In the genomic region with DNA sequence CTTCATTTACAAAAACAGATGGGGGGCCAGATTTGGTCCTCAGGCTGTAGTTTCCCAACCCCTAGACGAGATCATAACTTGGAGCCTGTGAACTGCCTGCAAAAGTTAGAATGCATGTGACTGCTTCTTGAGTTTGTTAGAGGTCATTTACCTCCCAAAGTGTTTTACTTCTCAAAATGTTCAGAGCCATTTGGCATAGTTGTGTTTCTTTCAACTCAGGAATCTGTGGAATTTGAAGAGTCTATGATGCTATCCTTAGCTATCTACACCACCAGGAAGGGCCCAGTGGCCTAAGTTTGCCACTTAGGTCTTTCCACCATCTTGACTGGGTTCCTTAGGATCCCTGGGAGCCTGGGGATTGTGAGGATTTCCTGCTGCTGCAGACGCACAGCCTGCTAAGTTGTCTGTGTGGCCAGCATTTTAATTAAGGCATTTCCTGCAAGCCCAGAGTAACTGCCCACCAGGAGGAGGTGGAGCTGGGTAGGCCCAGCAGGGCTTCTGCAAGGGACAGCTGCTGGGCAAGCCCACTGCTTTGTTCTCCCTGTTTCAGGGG, we compare ENCODE assay signal across 12 cellular contexts. TPM values are rescaled to one million over a fixed set of nuclear protein-coding genes. Genes with fewer than 3 reads are reported as not detected.
DNase-seq lines count a peak whose midpoint lies in the region; ATAC-seq and TF ChIP-seq lines count a peak whose summit lies in the region.
"Had no signal": no experiment of that assay in that cellular context is flagged by ENCODE, and none has a peak within 500 bp of the region (broad histone marks: within the 10 kb centered on the region; RNA-seq: fewer than 3 reads in every experiment).

No MANE protein-coding gene starts in this region.

- no peak for TF ChIP-seq CTCF in endothelial cell (IDR thresholded peaks at IDR 0.05; ENCODE audit: unreplicated experiment)
- TF ChIP-seq CTCF in nephron (IDR thresholded peaks at IDR 0.05; ENCODE audit: unreplicated experiment in 3 of 3), result no peak

- peak overlapping the region; percentile 85 for H3K27ac Mint-ChIP-seq in endothelial cell (ENCODE audit: unreplicated experiment)
- H3K27ac Mint-ChIP-seq in nephron, result peak overlapping the region; percentile 82 to 96 (median 89)
- H3K27ac Mint-ChIP-seq in activated T-helper 17 cell treated with anti-CD3 and anti-CD28 coated beads, Interleukin-2, amount 50 U/mL, for 72 hours, result no peak overlapping the region

- peaks cover 25% of the 10 kb centered on the region for H3K4me1 Mint-ChIP-seq in endothelial cell (ENCODE audit: unreplicated experiment)
- H3K4me1 Mint-ChIP-seq in nephron, result peaks cover 30% of the 10 kb centered on the region
- peaks cover 15% of the 10 kb centered on the region for H3K4me1 Mint-ChIP-seq in activated T-helper 17 cell treated with anti-CD3 and anti-CD28 coated beads, Interleukin-2, amount 50 U/mL, for 72 hours

- H3K9me3 Mint-ChIP-seq in endothelial cell (ENCODE audit: unreplicated experiment), result no peaks in the 10 kb centered on the region
- no peaks in the 10 kb centered on the region for H3K9me3 Mint-ChIP-seq in nephron
- H3K9me3 Mint-ChIP-seq in activated T-helper 17 cell treated with anti-CD3 and anti-CD28 coated beads, Interleukin-2, amount 50 U/mL, for 72 hours, result no peaks in the 10 kb centered on the region
- H3K9me3 Mint-ChIP-seq: CD4-positive, CD25-positive, alpha-beta regulatory T cell had no signal

- H3K27me3 Mint-ChIP-seq in endothelial cell (ENCODE audit: unreplicated experiment) (no peaks in the 10 kb centered on the region), nephron (ENCODE audit: low read depth) (no peaks in the 10 kb centered on the region)
- no peaks in the 10 kb centered on the region for H3K27me3 Mint-ChIP-seq in activated T-helper 17 cell treated with anti-CD3 and anti-CD28 coated beads, Interleukin-2, amount 50 U/mL, for 72 hours
- H3K27me3 Mint-ChIP-seq: CD4-positive, CD25-positive, alpha-beta regulatory T cell had no signal

- peaks cover 64% of the 10 kb centered on the region for H3K36me3 Mint-ChIP-seq in endothelial cell (ENCODE audit: low read depth, unreplicated experiment)
- peaks cover 84% of the 10 kb centered on the region for H3K36me3 Mint-ChIP-seq in nephron (ENCODE audit: low read depth)
- H3K36me3 Mint-ChIP-seq in activated T-helper 17 cell treated with anti-CD3 and anti-CD28 coated beads, Interleukin-2, amount 50 U/mL, for 72 hours (ENCODE audit: low read depth), result peaks cover 71% of the 10 kb centered on the region

- no peak for ATAC-seq in HG02588 (IDR thresholded peaks at IDR 0.05; ENCODE audit: unreplicated experiment)
- ATAC-seq in activated T-helper 17 cell treated with anti-CD3 and anti-CD28 coated beads, Interleukin-2, amount 50 U/mL, for 72 hours (replicated peaks), result no peak

- H3K4me3 Mint-ChIP-seq in endothelial cell (ENCODE audit: unreplicated experiment) (peak overlapping the region; percentile 45), nephron (no peak overlapping the region)
- no peak overlapping the region for H3K4me3 Mint-ChIP-seq in activated T-helper 17 cell treated with anti-CD3 and anti-CD28 coated beads, Interleukin-2, amount 50 U/mL, for 72 hours
- H3K4me3 Mint-ChIP-seq: CD4-positive, CD25-positive, alpha-beta regulatory T cell had no signal

- DNase-seq in Ammon's horn (ENCODE audit: low spot score) (peak; percentile 18), NCI-H146 (lab: John Stamatoyannopoulos, UW) (peak; percentile 57), endothelial cell (ENCODE audit: low spot score) (peak; percentile 56)
- no peak for DNase-seq in stimulated activated CD4-positive, alpha-beta T cell treated with anti-CD3 and anti-CD28 coated beads, Interleukin-4, amount 100 ng/mL, for 4 hours
- DNase-seq in stimulated activated CD4-positive, alpha-beta T cell treated with anti-CD3 and anti-CD28 coated beads, Interleukin-1b, Interleukin-23, amount 100 ng/mL, for 48 hours, result no peak
- DNase-seq: CD4-positive, CD25-positive, alpha-beta regulatory T cell; MM.1S; pancreas; T-helper 2 cell had no signal

RNA-seq across cellular contexts. Expression of gene CCNI, which starts 53.1 kb away (rescaled TPM):
- 303 TPM for total RNA-seq in endothelial cell (ENCODE audit: unreplicated experiment)
- total RNA-seq in activated T-helper 17 cell treated with anti-CD3 and anti-CD28 coated beads, Interleukin-2, amount 50 U/mL, for 72 hours, result 100 to 1,000 TPM; 182 to 306 TPM

Comparison
In these comparisons a context has a peak if more than half of its experiments do, and no peak if none do; other contexts are left out.
1. DNase-seq: peak in Ammon's horn (single experiment), NCI-H146 (single experiment) and endothelial cell (single experiment); none in stimulated activated CD4-positive, alpha-beta T cell treated with anti-CD3 and anti-CD28 coated beads, Interleukin-4, amount 100 ng/mL, for 4 hours (0 of 2) and stimulated activated CD4-positive, alpha-beta T cell treated with anti-CD3 and anti-CD28 coated beads, Interleukin-1b, Interleukin-23, amount 100 ng/mL, for 48 hours (single experiment).